8 cellular contexts compared by ENCODE assay signal in the genomic region with DNA sequence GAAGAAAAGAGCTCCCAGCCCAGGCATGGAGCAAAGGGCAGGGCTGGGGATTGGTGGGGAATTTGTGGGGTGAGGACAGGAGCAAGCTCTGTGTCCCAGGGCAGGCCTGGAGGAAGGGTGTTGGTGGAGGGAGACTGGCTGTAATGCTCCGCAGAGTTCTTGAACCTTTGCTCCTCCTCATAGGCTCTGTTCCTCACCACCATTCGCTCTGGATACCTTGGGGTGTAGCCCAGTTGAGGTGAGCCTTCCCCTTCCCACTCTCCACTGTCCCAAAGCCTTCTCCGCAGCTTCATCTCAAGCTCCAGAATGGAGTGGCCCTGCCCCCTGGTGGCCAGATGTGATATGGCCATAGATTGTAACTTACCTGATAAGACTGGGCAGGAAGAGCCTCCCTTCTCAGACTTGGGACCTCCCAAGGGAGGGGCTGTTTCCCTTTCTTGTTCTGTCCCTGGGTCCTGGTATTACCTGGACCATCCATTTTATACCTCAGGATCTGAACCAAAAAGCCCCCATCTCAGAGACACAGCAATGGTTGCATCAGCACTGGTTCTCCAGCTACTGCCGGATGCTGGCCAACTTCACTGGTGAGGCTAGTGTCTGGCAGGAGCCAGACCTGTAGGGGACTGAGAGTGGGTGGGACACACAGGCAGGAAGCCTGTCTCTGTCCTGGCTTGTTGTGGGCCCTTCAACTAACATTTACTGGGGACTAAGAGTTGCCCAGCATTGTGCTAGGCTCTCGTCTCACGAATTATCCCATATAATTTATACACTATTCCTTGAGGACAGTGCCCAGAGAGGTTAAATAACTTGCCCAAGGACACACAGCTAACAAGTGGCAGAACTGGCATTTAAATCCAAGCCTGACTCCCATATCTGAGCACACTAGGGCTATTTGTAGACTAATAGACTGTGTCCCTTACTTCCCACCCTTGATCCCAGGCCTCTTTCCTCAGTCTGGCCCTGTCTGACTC. TPM values are rescaled to one million over a fixed set of nuclear protein-coding genes. Genes with fewer than 3 reads are reported as not detected.
DNase-seq lines count a peak whose midpoint lies in the region; ATAC-seq and TF ChIP-seq lines count a peak whose summit lies in the region.

No MANE protein-coding gene starts in this region.

- H3K27me3 ChIP-seq in lower lobe of right lung (ENCODE audit: low read depth) = peaks cover 13% of the 10 kb centered on the region

- DNase-seq in DMS 273 treated with DMSO at 0.1 percent for 48 hours (lab: John Stamatoyannopoulos, UW) = peak; percentile 43
- peak; percentile 80 for DNase-seq in HK-2 (ENCODE audit: unreplicated experiment)
- peak; percentile 56 for DNase-seq in NCI-H748 treated with DMSO at 0.1 percent for 48 hours (lab: John Stamatoyannopoulos, UW)
- peak; percentile 87 for DNase-seq in activated CD4-positive, alpha-beta T cell treated with anti-CD3 and anti-CD28 coated beads, Interleukin-2, amount 50 U/mL, for 1 hour
- DNase-seq in dermis microvascular lymphatic vessel endothelial cell (ENCODE audit: low read depth in 2 of 2) = peak; percentile 45 to 79
- peak; percentile 87 for DNase-seq in lower lobe of right lung
- DNase-seq in stimulated activated CD8-positive, alpha-beta memory T cell treated with anti-CD3 and anti-CD28 coated beads, Interleukin-12 subunit alpha, Interleukin-12 subunit beta, amount 100 ng/mL, for 1 hour (ENCODE audit: low read depth) = peak; percentile 79

- peak; percentile 97 for TF ChIP-seq CTCF in lower lobe of right lung (IDR thresholded peaks at IDR 0.05)

- ATAC-seq in lower lobe of right lung = peak; percentile 90 to 91
- no peak for ATAC-seq in HG03095 (IDR thresholded peaks at IDR 0.05; ENCODE audit: unreplicated experiment)

- no peaks in the 10 kb centered on the region for H3K36me3 ChIP-seq in lower lobe of right lung

- no peak overlapping the region for H3K27ac ChIP-seq in lower lobe of right lung

- no peaks in the 10 kb centered on the region for H3K9me3 ChIP-seq in lower lobe of right lung

- peaks cover 6% of the 10 kb centered on the region for H3K4me1 ChIP-seq in lower lobe of right lung

- intact Hi-C loops in lower lobe of right lung (cut with DNase I) = no loop called here

- H3K4me3 ChIP-seq in lower lobe of right lung = no peak overlapping the region

RNA-seq across cellular contexts. Expression of a gene that starts 19.1 kb away (rescaled TPM):
- total RNA-seq in dermis microvascular lymphatic vessel endothelial cell = not detected in 2 replicates
- 0.30 TPM for total RNA-seq in lower lobe of right lung

RNA-seq across cellular contexts. Expression of a gene that starts 44.8 kb away (rescaled TPM):
- total RNA-seq in dermis microvascular lymphatic vessel endothelial cell (1,104 and 1,597 TPM in 2 replicates), lower lobe of right lung (1,465 TPM)

RNA-seq across cellular contexts. Expression of a gene that starts 47.4 kb away (rescaled TPM):
- total RNA-seq in dermis microvascular lymphatic vessel endothelial cell = 0.90 and 1.6 TPM in 2 replicates
- total RNA-seq in lower lobe of right lung = 21.3 TPM
